ENCODE assay signal across 12 cellular contexts in the genomic region with DNA sequence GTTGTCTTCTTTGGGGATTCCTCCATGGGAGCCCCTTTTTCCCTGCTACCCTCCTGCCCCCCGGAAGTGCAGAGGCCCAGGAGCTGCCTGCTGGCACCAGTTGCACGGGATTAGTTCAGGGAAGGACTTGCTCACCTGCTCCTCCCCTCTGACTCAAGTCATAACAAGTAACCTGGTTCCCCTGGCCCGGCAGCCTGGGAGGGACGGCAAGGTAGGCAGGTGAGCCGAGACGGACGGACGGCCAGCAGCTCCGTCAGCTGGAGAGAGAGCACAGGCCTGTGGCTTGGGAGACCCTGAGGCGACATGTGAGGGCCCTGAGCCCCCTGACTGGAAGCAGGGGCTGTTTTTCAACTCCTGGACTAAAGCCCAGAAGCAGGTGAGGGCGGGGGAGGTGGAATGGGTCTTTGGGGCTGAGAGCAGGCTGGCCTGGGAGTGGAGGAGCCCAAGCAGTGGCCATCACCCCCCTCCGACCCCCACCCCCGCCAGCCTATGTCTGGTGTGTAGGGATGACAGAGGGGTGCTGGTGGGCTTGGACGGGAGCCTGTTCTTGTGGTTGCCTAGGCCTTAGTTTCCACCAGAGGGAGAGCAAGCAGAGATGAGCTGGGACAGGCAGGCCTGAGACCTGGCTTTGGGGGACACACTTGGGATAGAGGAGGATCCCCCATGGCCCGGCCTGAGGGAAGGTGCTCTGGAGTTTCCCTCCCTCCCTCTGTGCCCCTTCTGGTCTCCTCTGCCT. TPM values are rescaled to one million over a fixed set of nuclear protein-coding genes. Genes with fewer than 3 reads are reported as not detected.
DNase-seq lines count a peak whose midpoint lies in the region; ATAC-seq and TF ChIP-seq lines count a peak whose summit lies in the region.
"Had no signal": no experiment of that assay in that cellular context is flagged by ENCODE, and none has a peak within 500 bp of the region (broad histone marks: within the 10 kb centered on the region; RNA-seq: fewer than 3 reads in every experiment).

A gene with protein sequence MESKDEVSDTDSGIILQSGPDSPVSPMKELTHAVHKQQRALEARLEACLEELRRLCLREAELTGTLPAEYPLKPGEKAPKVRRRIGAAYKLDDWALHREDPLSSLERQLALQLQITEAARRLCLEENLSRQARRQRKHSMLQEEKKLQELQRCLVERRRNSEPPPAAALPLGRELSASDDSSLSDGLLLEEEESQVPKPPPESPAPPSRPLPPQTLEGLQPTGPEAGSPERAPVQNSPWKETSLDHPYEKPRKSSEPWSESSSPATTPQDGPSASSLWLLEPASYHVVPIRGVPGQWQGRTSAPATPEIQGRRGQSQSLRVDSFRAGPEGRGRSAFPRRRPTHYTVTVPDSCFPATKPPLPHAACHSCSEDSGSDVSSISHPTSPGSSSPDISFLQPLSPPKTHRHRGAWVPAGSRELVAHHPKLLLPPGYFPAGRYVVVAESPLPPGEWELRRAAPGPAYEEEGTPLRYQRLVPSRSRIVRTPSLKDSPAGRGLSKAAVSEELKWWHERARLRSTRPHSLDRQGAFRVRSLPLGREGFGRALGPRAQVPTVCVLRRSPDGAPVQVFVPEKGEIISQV (plus strand): TSS at position 189 of the 736 bp plus-strand sequence. CDS start 3,501 bp downstream, outside the sequence.

- no peak within 1 kb of the TSS for H4K91ac ChIP-seq in H9 (ENCODE audit: insufficient read length, low read depth, low read length)

- H3K27ac ChIP-seq in H9 (ENCODE audit: insufficient read length, low read depth, low read length) (no peak within 1 kb of the TSS), spleen (no peak within 1 kb of the TSS), coronary artery (no peak within 1 kb of the TSS)
- H3K27ac ChIP-seq: thoracic aorta had no signal

- H3K4me1 ChIP-seq in H9 (ENCODE audit: insufficient read depth, low read length) (peaks cover 20% of the 10 kb centered on the region; the same call in 1 of the 2 replicates), spleen (peaks cover 0 to 43% (median 24%) of the 10 kb centered on the region in 6 donors)

- H3K56ac ChIP-seq in H9 (ENCODE audit: insufficient read length, low read depth, low read length), result no peak within 1 kb of the TSS

- H3K9me3 ChIP-seq in H9 (ENCODE audit: control insufficient read depth, low read depth, low read length), result no peaks in the 10 kb centered on the region
- no peaks in the 10 kb centered on the region for H3K9me3 ChIP-seq in spleen
- H3K9me3 ChIP-seq: thoracic aorta had no signal

- no peaks in the 10 kb centered on the region for H3K27me3 ChIP-seq in H9 (ENCODE audit: insufficient read depth, low read length)
- H3K27me3 ChIP-seq in spleen (replicated peaks in 1 of 7), result peaks cover 0 to 29% (median 15%) of the 10 kb centered on the region in 7 donors

- H2BK5ac ChIP-seq in H9 (ENCODE audit: insufficient read length, low read length), result no peak within 1 kb of the TSS

- H3K36me3 Mint-ChIP-seq in H9 (ENCODE audit: insufficient read depth in 1 of 3, low read depth in 3 of 3), result peaks cover 15 to 22% (median 21%) of the 10 kb centered on the region in 3 experiments; a peak in 6 of 7 replicates
- peaks cover 20% of the 10 kb centered on the region for H3K36me3 Mint-ChIP-seq in WTC11

- no peak within 1 kb of the TSS for H2AFZ ChIP-seq in H9 (ENCODE audit: low read length)

- POLR2A ChIA-PET in WTC11 (lab: Charles Lee), result interaction anchor here (1.0 kb wide), 1 partner anchor 333 kb away, joined by 7 read pairs; no protein-coding TSS in a partner anchor

- intact Hi-C loops in spleen (cut with DNase I; ENCODE audit: low total_unique reads), result no loop called here

- no peak within 1 kb of the TSS for H3K4me3 ChIP-seq in spleen
- H3K4me3 ChIP-seq in coronary artery, result no peak within 1 kb of the TSS
- H3K4me3 ChIP-seq: thoracic aorta had no signal

- peaks cover 7% of the 10 kb centered on the region for H3K79me1 ChIP-seq in H9 (ENCODE audit: insufficient read depth, low read depth, low read length, poor library complexity, severe bottlenecking)

- no peak within 1 kb of the TSS for H2AK5ac ChIP-seq in H9 (ENCODE audit: insufficient read length, low read length)

- H3K9me3 Mint-ChIP-seq in H9 (no peaks in the 10 kb centered on the region; a peak in 1 of 5 replicates), WTC11 (no peaks in the 10 kb centered on the region)

- no CpG with 5 or more reads among the region's 15 CpGs for WGBS in H9 (ENCODE audit: extremely low coverage, insufficient read length, low lambda C conversion rate)
- WGBS in spleen, 5 donors, result 90 to 96% (median 93%) methylated on average over 9 to 15 of the region's 15 CpGs

- no peak within 1 kb of the TSS for H3K9ac ChIP-seq in H9 (ENCODE audit: extremely low read depth, insufficient read length, low read length)

- no peaks in the 10 kb centered on the region for H3K36me3 ChIP-seq in spleen
- H3K36me3 ChIP-seq: thoracic aorta had no signal

- ATAC-seq in WTC11 (0 out of 2 replicates have a peak, but pooled peaks have one; percentile 1), GM18517 (IDR thresholded peaks at IDR 0.05; ENCODE audit: unreplicated experiment) (no peak)

- H2BK12ac ChIP-seq in H9 (ENCODE audit: insufficient read length, low read depth, low read length), result no peak within 1 kb of the TSS

- no peak within 1 kb of the TSS for H3K18ac ChIP-seq in H9 (ENCODE audit: insufficient read length, low read depth, low read length)

- no peak for TF ChIP-seq POLR2A in spleen (IDR thresholded peaks at IDR 0.05)

- H4K5ac ChIP-seq in H9 (ENCODE audit: insufficient read length, low read depth, low read length), result no peak within 1 kb of the TSS

- H2BK120ac ChIP-seq in H9 (ENCODE audit: low read depth, low read length, poor library complexity, severe bottlenecking), result no peak within 1 kb of the TSS

- peak within 1 kb of the TSS; percentile 95 for H3K4me2 ChIP-seq in H9 (ENCODE audit: insufficient read depth, insufficient read length, low read length)

- peaks cover 25% of the 10 kb centered on the region for H3K23me2 ChIP-seq in H9 (ENCODE audit: insufficient read length, low read depth, low read length, poor library complexity, severe bottlenecking)

- no peak within 1 kb of the TSS for H2BK20ac ChIP-seq in H9 (ENCODE audit: low read depth, low read length, poor library complexity, severe bottlenecking)

- H3K27me3 Mint-ChIP-seq in H9 (ENCODE audit: low read depth) (no peaks in the 10 kb centered on the region; the same call in 1 of the 2 replicates), WTC11 (ENCODE audit: low read depth) (no peaks in the 10 kb centered on the region)

- no peak within 1 kb of the TSS for H3K4ac ChIP-seq in H9 (ENCODE audit: low read depth, low read length)

- peaks cover 2% of the 10 kb centered on the region for H4K20me1 ChIP-seq in H9 (ENCODE audit: control insufficient read depth, insufficient read depth, insufficient read length)

- peak within 1 kb of the TSS; percentile 82 to 96 (median 94); a peak in 6 of 7 replicates for H3K27ac Mint-ChIP-seq in H9
- peak within 1 kb of the TSS; percentile 80 for H3K27ac Mint-ChIP-seq in WTC11

- CTCF ChIA-PET in WTC11 (lab: Charles Lee), result interaction anchor here (0.6 to 4.8 kb wide), 11 partner anchors 12 to 336 kb away, joined by 3 to 23 read pairs (median 3); no protein-coding TSS in a partner anchor

- H3K4me3 Mint-ChIP-seq in H9 (peak within 1 kb of the TSS; percentile 86 to 95), WTC11 (peak within 1 kb of the TSS; percentile 88)

- no peak within 1 kb of the TSS for H3T11ph ChIP-seq in H9 (ENCODE audit: low read length)

- peaks cover 22% of the 10 kb centered on the region; the same call in 1 of the 2 replicates for H3K79me2 ChIP-seq in H9 (ENCODE audit: insufficient read depth, low read length)

- DNase-seq in H9 (no peak), WTC11 (ENCODE audit: low spot score) (no peak), kidney tubule cell (ENCODE audit: low spot score) (peak; percentile 91), spleen (peak; percentile 72), SKM-1 (lab: John Stamatoyannopoulos, UW; ENCODE audit: unreplicated experiment) (no peak), coronary artery (ENCODE audit: low spot score) (no peak)
- DNase-seq in activated CD4-positive, CD25-positive, alpha-beta regulatory T cell (lab: John Stamatoyannopoulos, UW), result no peak
- DNase-seq: amygdala; stimulated activated CD4-positive, alpha-beta T cell treated with anti-CD3 and anti-CD28 coated beads, Interleukin-2, amount 100 ng/mL, for 48 hours had no signal

- peak; percentile 32; the same call in 1 of the 3 replicates for TF ChIP-seq CTCF in H9 (conservative IDR thresholded peaks at IDR 0.05)
- TF ChIP-seq CTCF in WTC11 (IDR thresholded peaks at IDR 0.05), result no peak
- TF ChIP-seq CTCF in spleen (IDR thresholded peaks at IDR 0.05 in 8 of 11, conservative IDR thresholded peaks at IDR 0.05 in 3 of 11), result no peak
- no peak for TF ChIP-seq CTCF in coronary artery (IDR thresholded peaks at IDR 0.05)

- no peak within 1 kb of the TSS for H4K8ac ChIP-seq in H9 (replicated peaks; ENCODE audit: insufficient read length, low read depth, low read length)

- peak within 1 kb of the TSS; percentile 45 for H3K14ac ChIP-seq in H9 (ENCODE audit: insufficient read depth, low read length)

- H2BK15ac ChIP-seq in H9 (ENCODE audit: low read depth, low read length), result no peak within 1 kb of the TSS

- H3K4me1 Mint-ChIP-seq in H9, result peaks cover 57 to 63% of the 10 kb centered on the region in 2 experiments
- peaks cover 66% of the 10 kb centered on the region for H3K4me1 Mint-ChIP-seq in WTC11

- H3K23ac ChIP-seq in H9 (ENCODE audit: insufficient read length, low read depth, low read length), result no peak within 1 kb of the TSS

TF ChIP-seq in WTC11, 78 proteins besides CTCF, POLR2A, EP300 and RAD21 (continues in another document):
- TF ChIP-seq FOXJ3 (CRISPR knock-in tag; IDR thresholded peaks at IDR 0.05; ENCODE audit: borderline replicate concordance) (no peak), GABPB1 (CRISPR knock-in tag; IDR thresholded peaks at IDR 0.05) (no peak), ZNF232 (CRISPR knock-in tag; IDR thresholded peaks at IDR 0.05) (no peak), RORB (CRISPR knock-in tag; IDR thresholded peaks at IDR 0.05) (no peak)
- TF ChIP-seq, protein P1, sequence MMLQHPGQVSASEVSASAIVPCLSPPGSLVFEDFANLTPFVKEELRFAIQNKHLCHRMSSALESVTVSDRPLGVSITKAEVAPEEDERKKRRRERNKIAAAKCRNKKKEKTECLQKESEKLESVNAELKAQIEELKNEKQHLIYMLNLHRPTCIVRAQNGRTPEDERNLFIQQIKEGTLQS (CRISPR knock-in tag; conservative IDR thresholded peaks at IDR 0.05), result no peak

RNA-seq across cellular contexts. Expression of the gene that starts here (rescaled TPM):
- total RNA-seq in H9 (2021) (36.8 and 37.2 TPM in 2 replicates), WTC11 (2021) (41.2 to 47.9 TPM (median 47.6 TPM) in 3 replicates), spleen (1 to 10 TPM in 1 of 7 donors, under 1 TPM in 3, not detected in 3; 0.32 to 1.4 (median 0.72) TPM)
- polyA plus RNA-seq in spleen, result under 1 TPM; 0.39 to 0.42 (median 0.39) TPM
- total RNA-seq: SK-MEL-5 had no signal

Comparison
In these comparisons a context has a peak if more than half of its experiments do, and no peak if none do; other contexts are left out.
1. RNA of the gene that starts here (total RNA-seq): 41.2 to 47.9 TPM in WTC11 and 36.8 to 37.2 TPM in H9; 0.32 to 1.4 TPM in spleen; every median in the first group is over 10 times any median in the second.
2. DNase-seq: peak in kidney tubule cell (single experiment) and spleen (single experiment); none in H9 (single experiment), WTC11 (single experiment), SKM-1 (single experiment), coronary artery (single experiment) and activated CD4-positive, CD25-positive, alpha-beta regulatory T cell (0 of 4).